In the genomic region with DNA sequence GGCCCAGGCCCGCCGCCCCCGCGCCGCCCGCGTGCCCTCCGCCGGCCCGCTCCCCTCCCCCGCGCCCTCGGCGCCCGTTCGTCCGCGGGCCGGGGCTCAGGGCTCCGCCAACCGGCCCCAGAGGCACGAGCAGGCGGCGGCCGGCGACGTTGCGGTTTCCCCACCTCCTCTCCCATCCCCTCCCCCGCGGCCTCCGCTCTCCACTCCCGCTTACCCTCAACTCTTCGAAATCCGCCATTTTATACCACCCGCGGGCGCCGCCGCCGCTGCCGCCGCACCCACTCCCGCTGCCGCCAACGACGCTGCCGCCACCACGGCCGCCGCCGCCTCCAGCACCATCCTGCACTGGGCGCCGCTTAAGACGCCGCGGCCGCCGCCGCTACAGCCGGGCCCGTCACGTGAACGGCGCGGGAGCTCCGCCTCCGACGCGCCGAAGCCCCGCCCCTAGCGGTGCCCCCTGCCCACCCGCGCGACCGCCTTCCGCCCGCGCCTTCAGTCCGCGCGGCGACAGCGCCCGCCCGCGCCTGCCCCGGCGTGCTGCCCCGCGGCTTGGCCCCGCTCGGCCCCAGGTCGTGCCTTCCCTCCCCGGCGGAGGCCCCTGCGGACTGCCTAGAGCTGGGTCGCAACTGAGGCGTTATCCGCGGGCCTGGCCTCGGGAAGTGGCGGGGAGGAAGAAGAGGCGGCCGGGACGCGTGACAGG, we compare ENCODE assay signal across 8 cellular contexts. TPM values are rescaled to one million over a fixed set of nuclear protein-coding genes. Genes with fewer than 3 reads are reported as not detected.
DNase-seq lines count a peak whose midpoint lies in the region; ATAC-seq and TF ChIP-seq lines count a peak whose summit lies in the region.

A gene with protein sequence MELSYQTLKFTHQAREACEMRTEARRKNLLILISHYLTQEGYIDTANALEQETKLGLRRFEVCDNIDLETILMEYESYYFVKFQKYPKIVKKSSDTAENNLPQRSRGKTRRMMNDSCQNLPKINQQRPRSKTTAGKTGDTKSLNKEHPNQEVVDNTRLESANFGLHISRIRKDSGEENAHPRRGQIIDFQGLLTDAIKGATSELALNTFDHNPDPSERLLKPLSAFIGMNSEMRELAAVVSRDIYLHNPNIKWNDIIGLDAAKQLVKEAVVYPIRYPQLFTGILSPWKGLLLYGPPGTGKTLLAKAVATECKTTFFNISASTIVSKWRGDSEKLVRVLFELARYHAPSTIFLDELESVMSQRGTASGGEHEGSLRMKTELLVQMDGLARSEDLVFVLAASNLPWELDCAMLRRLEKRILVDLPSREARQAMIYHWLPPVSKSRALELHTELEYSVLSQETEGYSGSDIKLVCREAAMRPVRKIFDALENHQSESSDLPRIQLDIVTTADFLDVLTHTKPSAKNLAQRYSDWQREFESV (plus strand): TSS at position 495 of the 700 bp plus-strand sequence. CDS start 29,271 bp downstream, outside the sequence.
A gene with protein sequence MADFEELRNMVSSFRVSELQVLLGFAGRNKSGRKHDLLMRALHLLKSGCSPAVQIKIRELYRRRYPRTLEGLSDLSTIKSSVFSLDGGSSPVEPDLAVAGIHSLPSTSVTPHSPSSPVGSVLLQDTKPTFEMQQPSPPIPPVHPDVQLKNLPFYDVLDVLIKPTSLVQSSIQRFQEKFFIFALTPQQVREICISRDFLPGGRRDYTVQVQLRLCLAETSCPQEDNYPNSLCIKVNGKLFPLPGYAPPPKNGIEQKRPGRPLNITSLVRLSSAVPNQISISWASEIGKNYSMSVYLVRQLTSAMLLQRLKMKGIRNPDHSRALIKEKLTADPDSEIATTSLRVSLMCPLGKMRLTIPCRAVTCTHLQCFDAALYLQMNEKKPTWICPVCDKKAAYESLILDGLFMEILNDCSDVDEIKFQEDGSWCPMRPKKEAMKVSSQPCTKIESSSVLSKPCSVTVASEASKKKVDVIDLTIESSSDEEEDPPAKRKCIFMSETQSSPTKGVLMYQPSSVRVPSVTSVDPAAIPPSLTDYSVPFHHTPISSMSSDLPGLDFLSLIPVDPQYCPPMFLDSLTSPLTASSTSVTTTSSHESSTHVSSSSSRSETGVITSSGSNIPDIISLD (minus strand): TSS at position 400 of the 700 bp plus-strand sequence. CDS start 162 bp downstream, at position 238.

- H3K4me2 ChIP-seq in BLaER1 = peak within 1 kb of the TSS; percentile 90

- TF ChIP-seq CTCF in lung (IDR thresholded peaks at IDR 0.05; ENCODE audit: control extremely low read depth, extremely low read depth) = no peak

- H3K27ac ChIP-seq in BLaER1 (peak within 1 kb of the TSS; percentile 92), lung (ENCODE audit: low read depth in 1 of 2, low read length in 1 of 2) (peak within 1 kb of the TSS; percentile 82 to 95)

- POLR2A ChIA-PET in activated CD4-positive, alpha-beta memory T cell treated with anti-CD3 and anti-CD28 coated beads, Interleukin-2, amount 10 ng/mL, durations not matched to agents 7 days and 5 days (lab: Charles Lee) = interaction anchor here (0.9 to 2.7 kb wide), 7 partner anchors 17 to 293 kb away, joined by 3 to 6 read pairs (median 3); a partner anchor contains a TSS

- H3K4me1 ChIP-seq in BLaER1 (peaks cover 40% of the 10 kb centered on the region), lung (ENCODE audit: control insufficient read depth in 2 of 2, insufficient read depth in 2 of 2, low read length in 2 of 2) (peaks cover 2 to 11% of the 10 kb centered on the region in 2 donors)

- DNase-seq in NCI-H526 treated with DMSO at 0.1 percent for 48 hours (lab: John Stamatoyannopoulos, UW) (peak; percentile 43), ecto neural progenitor cell (ENCODE audit: low spot score) (peak; percentile 89), lung (ENCODE audit: low spot score) (peak; percentile 70)
- DNase-seq in activated CD4-positive, alpha-beta memory T cell treated with anti-CD3 and anti-CD28 coated beads, Interleukin-2, amount 10 ng/mL, durations not matched to agents 7 days and 5 days = peak; percentile 77
- DNase-seq in stimulated activated CD4-positive, alpha-beta T cell treated with anti-CD3 and anti-CD28 coated beads, TNF-alpha, amount 100 ng/mL, for 24 hours (ENCODE audit: low read depth in 3 of 3) = peak; percentile 36 to 73 (median 49)

- H3K9ac ChIP-seq in BLaER1 = peak within 1 kb of the TSS; percentile 92

- peaks cover 37% of the 10 kb centered on the region for H3K4me1 Mint-ChIP-seq in activated CD4-positive, alpha-beta memory T cell treated with anti-CD3 and anti-CD28 coated beads, Interleukin-2, amount 10 ng/mL, durations not matched to agents 7 days and 5 days

- H3K4me3 ChIP-seq in BLaER1 (peak within 1 kb of the TSS; percentile 84), lung (peak within 1 kb of the TSS; percentile 96)

- H3K27ac Mint-ChIP-seq in activated CD4-positive, alpha-beta memory T cell treated with anti-CD3 and anti-CD28 coated beads, Interleukin-2, amount 10 ng/mL, durations not matched to agents 7 days and 5 days = peak within 1 kb of the TSS; percentile 75

- TF ChIP-seq POLR2A in GM19099 (IDR thresholded peaks at IDR 0.05; ENCODE audit: extremely low read depth, insufficient read length, low read depth) = peak; percentile 96

- CTCF ChIA-PET in activated CD4-positive, alpha-beta memory T cell treated with anti-CD3 and anti-CD28 coated beads, Interleukin-2, amount 10 ng/mL, durations not matched to agents 7 days and 5 days (lab: Charles Lee) = interaction anchor here (1.2 kb wide), 1 partner anchor 43 kb away, joined by 3 read pairs; no protein-coding TSS in a partner anchor

- H3K36me3 ChIP-seq in BLaER1 (0 out of 2 replicates have a peak, but pooled peaks cover 5% of the 10 kb centered on the region), lung (ENCODE audit: control insufficient read depth in 2 of 2, insufficient read depth in 2 of 2, low read length in 2 of 2) (no peaks in the 10 kb centered on the region)

- ATAC-seq in HG03354 (IDR thresholded peaks at IDR 0.05; ENCODE audit: poor library complexity, severe bottlenecking, unreplicated experiment) (peak; percentile 82), lung (ENCODE audit: insufficient read depth, low FRiP score) (peak; percentile 96)

- no peaks in the 10 kb centered on the region for H3K9me3 Mint-ChIP-seq in activated CD4-positive, alpha-beta memory T cell treated with anti-CD3 and anti-CD28 coated beads, Interleukin-2, amount 10 ng/mL, durations not matched to agents 7 days and 5 days

- H3K36me3 Mint-ChIP-seq in activated CD4-positive, alpha-beta memory T cell treated with anti-CD3 and anti-CD28 coated beads, Interleukin-2, amount 10 ng/mL, durations not matched to agents 7 days and 5 days (ENCODE audit: low read depth) = no peaks in the 10 kb centered on the region

- H3K27me3 ChIP-seq in BLaER1 (no peaks in the 10 kb centered on the region), lung (ENCODE audit: control insufficient read depth, insufficient read depth) (no peaks in the 10 kb centered on the region)

- H3K9me3 ChIP-seq in BLaER1 (no peaks in the 10 kb centered on the region), lung (ENCODE audit: control insufficient read depth in 2 of 2, insufficient read depth in 1 of 2, low read length in 1 of 2) (no peaks in the 10 kb centered on the region)

- WGBS in lung, 2 donors = 0 to 1% methylated on average over 70 to 107 of the region's 107 CpGs

- H3K4me3 Mint-ChIP-seq in activated CD4-positive, alpha-beta memory T cell treated with anti-CD3 and anti-CD28 coated beads, Interleukin-2, amount 10 ng/mL, durations not matched to agents 7 days and 5 days = peak within 1 kb of the TSS; percentile 85

- H3K27me3 Mint-ChIP-seq in activated CD4-positive, alpha-beta memory T cell treated with anti-CD3 and anti-CD28 coated beads, Interleukin-2, amount 10 ng/mL, durations not matched to agents 7 days and 5 days = no peaks in the 10 kb centered on the region

- peaks cover 38% of the 10 kb centered on the region for H4K20me1 ChIP-seq in BLaER1

RNA-seq across cellular contexts. Expression of the first gene that starts in this region (rescaled TPM):
- under 1 TPM; 0.35 to 0.55 TPM for total RNA-seq in activated CD4-positive, alpha-beta memory T cell treated with anti-CD3 and anti-CD28 coated beads, Interleukin-2, amount 10 ng/mL, durations not matched to agents 7 days and 5 days
- 1 to 10 TPM; 6.4 to 8.0 TPM for total RNA-seq in lung
- 1 to 10 TPM; 1.5 to 1.9 TPM for polyA plus RNA-seq in lung

RNA-seq across cellular contexts. Expression of the second gene that starts in this region (rescaled TPM):
- 10 to 100 TPM; 20.3 to 21.3 TPM for total RNA-seq in activated CD4-positive, alpha-beta memory T cell treated with anti-CD3 and anti-CD28 coated beads, Interleukin-2, amount 10 ng/mL, durations not matched to agents 7 days and 5 days
- 10 to 100 TPM; 31.0 to 47.6 TPM for total RNA-seq in lung
- 1 to 10 TPM; 4.2 to 5.0 TPM for polyA plus RNA-seq in lung

Comparison
In these comparisons a context has a peak if more than half of its experiments do, and no peak if none do; other contexts are left out.
1. Peak in every context shown above with its lines: DNase-seq, ATAC-seq, H3K4me3 ChIP-seq and H3K27ac ChIP-seq.
2. RNA of the first gene that starts in this region (total RNA-seq): 6.4 to 8.0 TPM in lung; 0.35 to 0.55 TPM in activated CD4-positive, alpha-beta memory T cell treated with anti-CD3 and anti-CD28 coated beads, Interleukin-2, amount 10 ng/mL, durations not matched to agents 7 days and 5 days; every median in the first group is over 4 times any median in the second.